Comparison of ENCODE assay signal across 7 cellular contexts in the genomic region with DNA sequence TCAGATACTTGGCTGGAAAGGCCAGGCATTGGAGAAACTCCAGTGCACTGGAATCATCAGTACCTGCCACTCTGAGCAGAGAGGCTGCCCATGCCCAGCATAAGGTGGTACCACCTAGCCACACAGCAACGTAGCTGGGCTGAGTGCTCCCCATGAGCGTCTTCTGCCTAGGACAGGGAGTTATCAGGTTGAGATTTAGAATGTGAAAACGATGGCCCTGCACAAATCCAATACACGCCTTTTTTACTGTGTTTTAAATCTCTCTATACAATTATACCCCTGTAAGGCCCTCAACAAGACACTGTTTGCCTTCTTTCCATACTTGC.
DNase-seq lines count a peak whose midpoint lies in the region; ATAC-seq and TF ChIP-seq lines count a peak whose summit lies in the region.

No MANE protein-coding gene starts in this region.

- H3K27ac ChIP-seq in HUES6 (ENCODE audit: low read depth, low read length) (no peak overlapping the region), stomach smooth muscle (ENCODE audit: low read length) (peak overlapping the region; percentile 99)

- H3K27me3 ChIP-seq in HUES6 (ENCODE audit: control insufficient read depth, insufficient read depth, low read length) = peaks cover 54% of the 10 kb centered on the region
- H3K27me3 ChIP-seq in kidney epithelial cell (ENCODE audit: control insufficient read depth, insufficient read depth, low read length) = no peaks in the 10 kb centered on the region
- H3K27me3 ChIP-seq in stomach smooth muscle (ENCODE audit: control insufficient read depth in 1 of 2, insufficient read depth in 2 of 2, low read length in 2 of 2) = no peaks in the 10 kb centered on the region

- H3K9me3 ChIP-seq in HUES6 (ENCODE audit: control insufficient read depth, insufficient read depth, low read depth, low read length) (no peaks in the 10 kb centered on the region), stomach smooth muscle (ENCODE audit: control insufficient read depth in 2 of 2, low read length in 2 of 2) (no peaks in the 10 kb centered on the region)

- peak overlapping the region; percentile 96 for H3K27ac Mint-ChIP-seq in activated naive CD8-positive, alpha-beta T cell

- DNase-seq in kidney epithelial cell (ENCODE audit: low read depth) (no peak), NCI-H446 treated with DMSO at 0.1 percent for 48 hours (lab: John Stamatoyannopoulos, UW) (no peak)

- TF ChIP-seq CTCF in kidney epithelial cell (IDR thresholded peaks at IDR 0.05; ENCODE audit: insufficient read depth, low read length, poor library complexity, severe bottlenecking) = no peak

- H3K4me3 ChIP-seq in HUES6 (ENCODE audit: low read depth, low read length) = peak overlapping the region; percentile 73; the same call in 1 of the 2 replicates
- peak overlapping the region; percentile 66 for H3K4me3 ChIP-seq in kidney epithelial cell (ENCODE audit: low read depth, low read length)
- peak overlapping the region; percentile 83 to 93 for H3K4me3 ChIP-seq in stomach smooth muscle (ENCODE audit: low read length in 2 of 2)

- H3K36me3 ChIP-seq in HUES6 (ENCODE audit: control insufficient read depth, insufficient read depth, low read length) (no peaks in the 10 kb centered on the region), kidney epithelial cell (ENCODE audit: control insufficient read depth, insufficient read depth, low read length) (no peaks in the 10 kb centered on the region), stomach smooth muscle (ENCODE audit: control insufficient read depth in 2 of 2, insufficient read depth in 2 of 2, low read length in 2 of 2) (peaks cover 0 to 2% of the 10 kb centered on the region in 2 donors)

- ATAC-seq in GM21825 (IDR thresholded peaks at IDR 0.05; ENCODE audit: unreplicated experiment) = no peak
- no peak for ATAC-seq in GM18870 (IDR thresholded peaks at IDR 0.05; ENCODE audit: unreplicated experiment)

- no peaks in the 10 kb centered on the region for H3K36me3 Mint-ChIP-seq in activated naive CD8-positive, alpha-beta T cell

- peak overlapping the region; percentile 95 for H3K4me3 Mint-ChIP-seq in activated naive CD8-positive, alpha-beta T cell

- no peaks in the 10 kb centered on the region for H3K27me3 Mint-ChIP-seq in activated naive CD8-positive, alpha-beta T cell

- no peaks in the 10 kb centered on the region for H3K9me3 Mint-ChIP-seq in activated naive CD8-positive, alpha-beta T cell (ENCODE audit: low read depth)

- H3K9ac ChIP-seq in HUES6 (ENCODE audit: low read length) (no peak overlapping the region), stomach smooth muscle (ENCODE audit: low read length in 2 of 2) (peak overlapping the region; percentile 94 to 99)

- H3K4me1 ChIP-seq in HUES6 (ENCODE audit: control insufficient read depth, insufficient read depth, low read length) (peaks cover 41% of the 10 kb centered on the region), stomach smooth muscle (ENCODE audit: control insufficient read depth, insufficient read depth, low read length) (peaks cover 67% of the 10 kb centered on the region)

- peaks cover 74% of the 10 kb centered on the region for H3K4me1 Mint-ChIP-seq in activated naive CD8-positive, alpha-beta T cell (ENCODE audit: low read depth)
